In genomic region chr20:24658920-24659660, GRCh38 we compare ENCODE assay signal across 31 cellular contexts.
DNase-seq lines count a peak whose midpoint lies in the region; ATAC-seq and TF ChIP-seq lines count a peak whose summit lies in the region.
"Had no signal": no experiment of that assay in that cellular context is flagged by ENCODE, and none has a peak within 500 bp of the region (broad histone marks: within the 10 kb centered on the region; RNA-seq: fewer than 3 reads in every experiment).

No MANE protein-coding gene starts in this region.

- H3K4me1 ChIP-seq in gastroesophageal sphincter = no peaks in the 10 kb centered on the region
- H3K4me1 ChIP-seq: Caco-2, esophagus squamous epithelium, foreskin keratinocyte, HAP-1 had no signal

- 89 to 90% methylated on average over 7 to 13 of the region's 17 CpGs for WGBS in gastroesophageal sphincter (ENCODE audit: low coverage in 1 of 2), 2 donors

- no peak overlapping the region for H3K27ac ChIP-seq in gastroesophageal sphincter
- H3K27ac ChIP-seq: esophagus squamous epithelium, foreskin keratinocyte, hepatocyte had no signal

- no peak for TF ChIP-seq EP300 in gastroesophageal sphincter (IDR thresholded peaks at IDR 0.05)

- H3K27me3 ChIP-seq in gastroesophageal sphincter = no peaks in the 10 kb centered on the region
- H3K27me3 ChIP-seq: foreskin keratinocyte, hepatocyte had no signal

- H3K4me3 ChIP-seq in gastroesophageal sphincter = no peak overlapping the region
- H3K4me3 ChIP-seq: esophagus squamous epithelium, HAP-1, hepatocyte, lung had no signal

- DNase-seq in M059J (ENCODE audit: low read depth) (peak; percentile 20), RPMI7951 (ENCODE audit: low read depth) (peak; percentile 77), left ventricle myocardium superior (peak; percentile 60), putamen (ENCODE audit: low spot score) (peak; percentile 28), ecto neural progenitor cell (ENCODE audit: low spot score) (no peak)
- DNase-seq: activated CD4-positive, alpha-beta memory T cell treated with anti-CD3 and anti-CD28 coated beads, Interleukin-2, amount 10 ng/mL, durations not matched to agents 7 days and 5 days; activated CD4-positive, alpha-beta T cell treated with anti-CD3 and anti-CD28 coated beads for 1 hour; activated CD8-positive, alpha-beta memory T cell treated with anti-CD3 and anti-CD28 coated beads, Interleukin-2, amount 50 U/mL, for 48 hours; activated naive CD4-positive, alpha-beta T cell treated with anti-CD3 and anti-CD28 coated beads for 36 hours; Caco-2; central memory CD4-positive, alpha-beta T cell; dermis blood vessel endothelial cell; DMS79; esophagus squamous epithelium; foreskin keratinocyte; GDM1; Kasumi-1; kidney glomerular epithelial cell; MV-4-11; nephron progenitor cell; OCI-M1; posterior cingulate gyrus; stimulated activated CD4-positive, alpha-beta T cell treated with anti-CD3 and anti-CD28 coated beads, Interleukin-15, amount 100 ng/mL, for 24 hours; stimulated activated CD4-positive, alpha-beta T cell treated with anti-CD3 and anti-CD28 coated beads, Interleukin-4, amount 100 ng/mL, for 4 hours; T-helper 2 cell; trophoblast cell had no signal

- ATAC-seq in left ventricle myocardium superior (peak; percentile 94), HG03521 (IDR thresholded peaks at IDR 0.05; ENCODE audit: unreplicated experiment) (no peak), gastroesophageal sphincter (no peak)
- ATAC-seq: foreskin keratinocyte had no signal

- TF ChIP-seq POLR2A in gastroesophageal sphincter (IDR thresholded peaks at IDR 0.05) = no peak

- H3K9me3 ChIP-seq in gastroesophageal sphincter = no peaks in the 10 kb centered on the region
- H3K9me3 ChIP-seq: Caco-2, esophagus squamous epithelium, HAP-1 had no signal

- no peaks in the 10 kb centered on the region for H3K36me3 ChIP-seq in gastroesophageal sphincter
- H3K36me3 ChIP-seq: esophagus squamous epithelium, HAP-1 had no signal

- intact Hi-C loops in left ventricle myocardium superior (cut with micrococcal nuclease) = no loop called here

- TF ChIP-seq CTCF in gastroesophageal sphincter (IDR thresholded peaks at IDR 0.05) = no peak
